ENCODE assay signal across 8 cellular contexts in genomic region chr1:34984435-34985062, GRCh38. TPM values are rescaled to one million over a fixed set of nuclear protein-coding genes. Genes with fewer than 3 reads are reported as not detected.
DNase-seq lines count a peak whose midpoint lies in the region; ATAC-seq, FAIRE-seq and TF ChIP-seq lines count a peak whose summit lies in the region.

No MANE protein-coding gene starts in this region.

- H3K27ac ChIP-seq in endothelial cell of umbilical vein (ENCODE audit: insufficient read depth, low read depth, low read length), result peak overlapping the region; percentile 82
- H3K27ac ChIP-seq in urinary bladder (ENCODE audit: low read depth), result peak overlapping the region; percentile 92

- ATAC-seq in HG03039 (IDR thresholded peaks at IDR 0.05; ENCODE audit: unreplicated experiment) (peak; percentile 19), SK-N-SH treated with all-trans-retinoic acid at 6 μM for 48 hours (peak; percentile 65), HG02970 (IDR thresholded peaks at IDR 0.05; ENCODE audit: low FRiP score, unreplicated experiment) (no peak)

- H3K9ac ChIP-seq in endothelial cell of umbilical vein (replicated peaks; ENCODE audit: extremely low read depth, insufficient read depth, low read length), result peak overlapping the region; percentile 94

- FAIRE-seq in endothelial cell of umbilical vein (lab: Jason Lieb, UNC), result peak; percentile 94

- H3K4me3 ChIP-seq in endothelial cell of umbilical vein (replicated peaks in 1 of 3; ENCODE audit: insufficient read depth in 1 of 3, low read depth in 1 of 3, low read length in 3 of 3) (peak overlapping the region; percentile 81 to 90 (median 89)), mononuclear cell (ENCODE audit: low read length) (peak overlapping the region; percentile 83), urinary bladder (ENCODE audit: low read depth, low read length) (peak overlapping the region; percentile 73)

- H2AFZ ChIP-seq in endothelial cell of umbilical vein (ENCODE audit: low read depth, low read length), result peak overlapping the region; percentile 96

- POLR2A ChIA-PET in endothelial cell of umbilical vein (lab: Charles Lee), result interaction anchor here (0.6 to 1.6 kb wide), 4 partner anchors 47 to 1176 kb away, joined by 3 to 5 read pairs (median 4); partner anchors contain the start of gene ZMYM6

- under 1% methylated on average over 14 of the region's 14 CpGs for WGBS in urinary bladder

- no peak for TF ChIP-seq POLR2A in endothelial cell of umbilical vein (IDR thresholded peaks at IDR 0.05; ENCODE audit: low read depth, low read length)

- CTCF ChIA-PET in activated naive CD4-positive, alpha-beta T cell treated with anti-CD3 and anti-CD28 coated beads for 36 hours (lab: Charles Lee), result interaction anchor here (0.6 to 2.1 kb wide), 4 partner anchors 35 to 132 kb away, joined by 3 to 10 read pairs (median 6); no protein-coding TSS in a partner anchor
- CTCF ChIA-PET in endothelial cell of umbilical vein (lab: Charles Lee), result interaction anchor here (1.2 to 1.7 kb wide), 9 partner anchors 9 to 198 kb away, joined by 3 to 9 read pairs (median 4); partner anchors contain the start of gene SMIM12

- H3K4me2 ChIP-seq in endothelial cell of umbilical vein (ENCODE audit: insufficient read depth, low read length), result peak overlapping the region; percentile 95

- dilution Hi-C loops in endothelial cell of umbilical vein (cut with MboI; ENCODE audit: extremely low pct_ligation_motif_present, low sequenced_read_pairs), result loop anchor here (25.0 kb wide), 1 partner anchor 178 kb away; no protein-coding TSS in a partner anchor

- H3K4me3 Mint-ChIP-seq in activated naive CD4-positive, alpha-beta T cell treated with anti-CD3 and anti-CD28 coated beads for 36 hours, result peak overlapping the region; percentile 97

- TSS peak; percentile 43 for BruUV-seq in endothelial cell of umbilical vein (replicated peaks; lab: Mats Ljungman, UMichigan)

- no peaks in the 10 kb centered on the region for H4K20me1 ChIP-seq in endothelial cell of umbilical vein (replicated peaks; ENCODE audit: control insufficient read depth, extremely low read depth, insufficient read depth, low read length)

- DNase-seq in activated naive CD4-positive, alpha-beta T cell treated with anti-CD3 and anti-CD28 coated beads for 36 hours, result no peak
- no peak for DNase-seq in activated naive CD4-positive, alpha-beta T cell treated with Interleukin-2 at 50 U/mL for 16 hours
- DNase-seq in endothelial cell of umbilical vein (ENCODE audit: low read depth, low spot score), result peak; percentile 46

- peak overlapping the region; percentile 93 for H3K27ac Mint-ChIP-seq in activated naive CD4-positive, alpha-beta T cell treated with anti-CD3 and anti-CD28 coated beads for 36 hours

- TF ChIP-seq CTCF in endothelial cell of umbilical vein (IDR thresholded peaks at IDR 0.05; ENCODE audit: extremely low read depth in 1 of 2, insufficient read depth in 1 of 2, low read depth in 1 of 2, low read length in 2 of 2), result no peak

- H3K9me3 ChIP-seq in endothelial cell of umbilical vein (replicated peaks; ENCODE audit: control insufficient read depth, insufficient read depth, low read length) (no peaks in the 10 kb centered on the region), mononuclear cell (ENCODE audit: low read depth, low read length) (no peaks in the 10 kb centered on the region)

- intact Hi-C loops in activated naive CD4-positive, alpha-beta T cell treated with anti-CD3 and anti-CD28 coated beads for 36 hours (cut with micrococcal nuclease), result loop anchor here (2.0 to 5.0 kb wide), 4 partner anchors 46 to 208 kb away; partner anchors contain the start of genes SFPQ, ZMYM1 and ZMYM6
- intact Hi-C loops in endothelial cell of umbilical vein (cut with micrococcal nuclease), result loop anchor here (1.0 to 5.0 kb wide), 3 partner anchors 47 to 123 kb away; partner anchors contain the start of genes ZMYM1 and ZMYM6

- H3K79me2 ChIP-seq in endothelial cell of umbilical vein (ENCODE audit: control insufficient read depth, insufficient read depth, low read length), result peaks cover 12% of the 10 kb centered on the region

- H3K27me3 Mint-ChIP-seq in activated naive CD4-positive, alpha-beta T cell treated with anti-CD3 and anti-CD28 coated beads for 36 hours (ENCODE audit: low read depth), result no peaks in the 10 kb centered on the region

- peaks cover 50% of the 10 kb centered on the region for H3K4me1 Mint-ChIP-seq in activated naive CD4-positive, alpha-beta T cell treated with anti-CD3 and anti-CD28 coated beads for 36 hours (ENCODE audit: low read depth)

- H3K27me3 ChIP-seq in endothelial cell of umbilical vein (ENCODE audit: control insufficient read depth in 2 of 2, insufficient read depth in 2 of 2, low read length in 2 of 2) (no peaks in the 10 kb centered on the region), mononuclear cell (ENCODE audit: insufficient read depth, low read length) (no peaks in the 10 kb centered on the region)

- peaks cover 0 to 2% of the 10 kb centered on the region in 2 experiments for H3K36me3 ChIP-seq in endothelial cell of umbilical vein (ENCODE audit: control insufficient read depth in 2 of 2, extremely low read depth in 1 of 2, insufficient read depth in 2 of 2, low read length in 2 of 2)
- H3K36me3 ChIP-seq in urinary bladder (ENCODE audit: insufficient read depth), result no peaks in the 10 kb centered on the region

- H3K9me3 Mint-ChIP-seq in activated naive CD4-positive, alpha-beta T cell treated with anti-CD3 and anti-CD28 coated beads for 36 hours, result no peaks in the 10 kb centered on the region

- H3K4me1 ChIP-seq in endothelial cell of umbilical vein (ENCODE audit: control insufficient read depth, extremely low read depth, insufficient read depth, low read length) (peaks cover 15% of the 10 kb centered on the region), mononuclear cell (ENCODE audit: insufficient read depth, low read length) (peaks cover 30% of the 10 kb centered on the region), urinary bladder (ENCODE audit: insufficient read depth) (peaks cover 4% of the 10 kb centered on the region)

- no peaks in the 10 kb centered on the region for H3K9me1 ChIP-seq in endothelial cell of umbilical vein (replicated peaks; ENCODE audit: control insufficient read depth, extremely low read depth, insufficient read depth, low read length)

- peaks cover 9% of the 10 kb centered on the region for H3K36me3 Mint-ChIP-seq in activated naive CD4-positive, alpha-beta T cell treated with anti-CD3 and anti-CD28 coated beads for 36 hours (ENCODE audit: low read depth)

TF ChIP-seq in SK-N-SH treated with all-trans-retinoic acid at 6 μM for 48 hours, 23 proteins besides CTCF, POLR2A, EP300 and RAD21 (continues in another document):
- TF ChIP-seq ZNF565 (CRISPR knock-in tag; conservative IDR thresholded peaks at IDR 0.05; ENCODE audit: low read depth), result no peak
- TF ChIP-seq ISL1 (CRISPR knock-in tag; IDR thresholded peaks at IDR 0.05), result no peak
- TF ChIP-seq CSDC2 (CRISPR knock-in tag; IDR thresholded peaks at IDR 0.05), result no peak
- TF ChIP-seq RARB (CRISPR knock-in tag; IDR thresholded peaks at IDR 0.05), result no peak
- no peak for TF ChIP-seq ZNF70 (CRISPR knock-in tag; IDR thresholded peaks at IDR 0.05)
- no peak for TF ChIP-seq SNAI2 (CRISPR knock-in tag; IDR thresholded peaks at IDR 0.05)

TF ChIP-seq in endothelial cell of umbilical vein, 7 proteins besides CTCF, POLR2A, EP300 and RAD21 (continues in another document):
- TF ChIP-seq POLR2AphosphoS5 (IDR thresholded peaks at IDR 0.05; ENCODE audit: insufficient read depth, low read depth, low read length) (no peak), FOS (IDR thresholded peaks at IDR 0.05; ENCODE audit: borderline replicate concordance, insufficient read depth, low read length) (no peak), EZH2 (IDR thresholded peaks at IDR 0.05; ENCODE audit: borderline replicate concordance, low read depth, low read length, severe bottlenecking) (no peak)

RNA-seq across cellular contexts. Expression of gene TMEM35B, which starts 0.6 kb away (rescaled TPM):
- 10 to 100 TPM; 18.2 to 19.9 TPM for total RNA-seq in activated naive CD4-positive, alpha-beta T cell treated with anti-CD3 and anti-CD28 coated beads for 36 hours
- total RNA-seq in endothelial cell of umbilical vein (18.7 and 19.1 TPM in 2 replicates), mononuclear cell (4.3 TPM), urinary bladder (31.6 TPM)
- polyA plus RNA-seq in endothelial cell of umbilical vein (40.5 and 46.2 TPM in 2 replicates), urinary bladder (83.9 TPM)
- polyA plus RNA-seq in endothelial cell of umbilical vein (2011; cell fraction: cytosol; rRNA removed), result 36.6 and 39.1 TPM in 2 replicates
- polyA plus RNA-seq in endothelial cell of umbilical vein (2011; cell fraction: nucleus; rRNA removed), result 11.7 and 13.7 TPM in 2 replicates
- polyA plus RNA-seq in endothelial cell of umbilical vein (2012), result 26.8 and 27.7 TPM in 2 replicates
- polyA minus RNA-seq in endothelial cell of umbilical vein, result 19.8 and 21.5 TPM in 2 replicates
- 6.3 TPM for polyA minus RNA-seq in endothelial cell of umbilical vein (2011; cell fraction: cytosol; rRNA and poly(A)+ RNA removed)
- polyA minus RNA-seq in endothelial cell of umbilical vein (2011; cell fraction: nucleus; rRNA and poly(A)+ RNA removed), result 4.1 and 4.9 TPM in 2 replicates

RNA-seq across cellular contexts. Expression of gene ZMYM6, which starts 47.2 kb away (rescaled TPM):
- total RNA-seq in activated naive CD4-positive, alpha-beta T cell treated with anti-CD3 and anti-CD28 coated beads for 36 hours, result 10 to 100 TPM; 18.5 to 19.1 TPM
- total RNA-seq in endothelial cell of umbilical vein, result 15.6 and 17.2 TPM in 2 replicates
- polyA plus RNA-seq in endothelial cell of umbilical vein, result 5.2 and 6.4 TPM in 2 replicates
- polyA plus RNA-seq in endothelial cell of umbilical vein (2011; cell fraction: cytosol; rRNA removed), result 3.8 and 4.7 TPM in 2 replicates
- polyA plus RNA-seq in endothelial cell of umbilical vein (2011; cell fraction: nucleus; rRNA removed), result 37.1 and 53.9 TPM in 2 replicates
- polyA plus RNA-seq in endothelial cell of umbilical vein (2012), result 9.8 and 15.5 TPM in 2 replicates
- polyA minus RNA-seq in endothelial cell of umbilical vein, result 30.7 and 32.9 TPM in 2 replicates
- 3.3 TPM for polyA minus RNA-seq in endothelial cell of umbilical vein (2011; cell fraction: cytosol; rRNA and poly(A)+ RNA removed)
- polyA minus RNA-seq in endothelial cell of umbilical vein (2011; cell fraction: nucleus; rRNA and poly(A)+ RNA removed), result 31.3 and 49.8 TPM in 2 replicates
- total RNA-seq in mononuclear cell, result 21.7 TPM
- 45.4 TPM for total RNA-seq in urinary bladder
- polyA plus RNA-seq in urinary bladder, result 8.5 TPM

RNA-seq across cellular contexts. Expression of gene DLGAP3, which starts 55.1 kb away (rescaled TPM):
- under 1 TPM; 0.69 to 0.74 TPM for total RNA-seq in activated naive CD4-positive, alpha-beta T cell treated with anti-CD3 and anti-CD28 coated beads for 36 hours
- total RNA-seq in endothelial cell of umbilical vein (0.12 and 0.20 TPM in 2 replicates), mononuclear cell (0.21 TPM), urinary bladder (not detected)
- polyA plus RNA-seq in endothelial cell of umbilical vein (0.03 and 0.04 TPM in 2 replicates), urinary bladder (0.29 TPM)
- polyA plus RNA-seq in endothelial cell of umbilical vein (2011; cell fraction: cytosol; rRNA removed), result 0.03 TPM in 2 replicates
- 0.04 TPM in 1 of 2 replicates, not detected in the other for polyA plus RNA-seq in endothelial cell of umbilical vein (2011; cell fraction: nucleus; rRNA removed)
- polyA plus RNA-seq in endothelial cell of umbilical vein (2012), result not detected in 2 replicates
- 0.08 TPM in 1 of 2 replicates, not detected in the other for polyA minus RNA-seq in endothelial cell of umbilical vein
- polyA minus RNA-seq in endothelial cell of umbilical vein (2011; cell fraction: cytosol; rRNA and poly(A)+ RNA removed), result not detected
- 0.10 TPM in 1 of 2 replicates, not detected in the other for polyA minus RNA-seq in endothelial cell of umbilical vein (2011; cell fraction: nucleus; rRNA and poly(A)+ RNA removed)
